ENCODE assay signal across 8 cellular contexts in the genomic region with DNA sequence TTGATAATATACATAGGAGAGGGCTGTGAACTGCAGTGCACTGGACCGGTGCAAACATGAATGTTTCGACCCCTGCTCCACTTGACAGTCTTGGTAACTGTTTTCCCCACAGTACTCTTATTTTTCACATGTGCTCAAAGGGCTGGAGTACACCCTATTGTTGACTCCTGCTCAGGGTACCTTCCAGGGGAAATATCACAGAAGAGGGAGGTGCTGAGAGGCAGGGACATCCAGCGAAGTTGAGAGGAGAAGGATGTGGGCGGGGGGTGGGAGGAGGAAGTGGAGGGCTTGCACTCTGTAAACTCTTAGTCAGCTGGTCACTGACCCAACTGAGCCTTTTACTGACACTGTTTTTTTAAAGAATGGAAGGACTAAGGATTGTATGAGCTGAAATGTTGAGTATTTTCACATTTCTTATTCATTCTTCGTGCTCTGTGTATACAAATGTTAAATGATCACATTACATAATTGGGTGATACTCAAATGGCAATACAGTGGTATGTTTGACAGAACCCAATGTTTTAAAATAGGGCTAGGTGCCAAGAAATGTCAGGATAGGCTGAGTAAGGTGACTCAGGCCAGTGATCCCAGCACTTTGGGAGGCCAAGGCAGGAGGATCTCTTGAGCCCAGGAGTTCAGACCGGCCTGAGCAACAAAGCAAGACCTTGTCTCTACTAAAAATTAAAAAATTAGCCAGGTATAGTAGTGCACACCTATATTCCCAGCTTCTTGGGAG. TPM values are rescaled to one million over a fixed set of nuclear protein-coding genes. Genes with fewer than 3 reads are reported as not detected.
DNase-seq lines count a peak whose midpoint lies in the region; ATAC-seq and TF ChIP-seq lines count a peak whose summit lies in the region.

No MANE protein-coding gene starts in this region.

- CTCF ChIA-PET in WTC11 (lab: Charles Lee), result interaction anchor here (1.1 kb wide), 2 partner anchors 10 to 33 kb away, joined by 3 to 6 read pairs; no protein-coding TSS in a partner anchor

- POLR2A ChIA-PET in WTC11 (lab: Charles Lee), result no interaction called here

- peak; percentile 65 for DNase-seq in GM10266 (ENCODE audit: extremely low spot score)
- no peak for DNase-seq in WTC11 (ENCODE audit: low spot score)
- no peak for DNase-seq in left lobe of liver (ENCODE audit: low spot score)
- no peak for DNase-seq in occipital lobe (lab: John Stamatoyannopoulos, UW)
- no peak for DNase-seq in NCI-H1436 (lab: John Stamatoyannopoulos, UW)
- DNase-seq in NCI-H510A (lab: John Stamatoyannopoulos, UW), result no peak

- H3K9me3 Mint-ChIP-seq in WTC11, result no peaks in the 10 kb centered on the region

- H3K4me1 Mint-ChIP-seq in WTC11, result peaks cover 78% of the 10 kb centered on the region

- peak overlapping the region; percentile 92 for H3K27ac Mint-ChIP-seq in WTC11

- no peaks in the 10 kb centered on the region for H3K27me3 Mint-ChIP-seq in WTC11 (ENCODE audit: low read depth)

- peak overlapping the region; percentile 23; the same call in 1 of the 2 replicates for H3K4me3 Mint-ChIP-seq in WTC11

- ATAC-seq in HG03103 (IDR thresholded peaks at IDR 0.05; ENCODE audit: low read depth, unreplicated experiment) (peak; percentile 49), WTC11 (peak; percentile 44), left lobe of liver (peak; percentile 61), GM21529 (IDR thresholded peaks at IDR 0.05; ENCODE audit: unreplicated experiment) (no peak)

- peaks cover 4% of the 10 kb centered on the region; the same call in 1 of the 2 replicates for H3K36me3 Mint-ChIP-seq in WTC11

- TF ChIP-seq CTCF in GM10266 (IDR thresholded peaks at IDR 0.05; ENCODE audit: control insufficient read depth, insufficient read depth, low read depth, missing control alignments), result no peak
- TF ChIP-seq CTCF in WTC11 (IDR thresholded peaks at IDR 0.05), result no peak

TF ChIP-seq in WTC11, 78 proteins besides CTCF, POLR2A, EP300 and RAD21:
- TF ChIP-seq, protein P1, sequence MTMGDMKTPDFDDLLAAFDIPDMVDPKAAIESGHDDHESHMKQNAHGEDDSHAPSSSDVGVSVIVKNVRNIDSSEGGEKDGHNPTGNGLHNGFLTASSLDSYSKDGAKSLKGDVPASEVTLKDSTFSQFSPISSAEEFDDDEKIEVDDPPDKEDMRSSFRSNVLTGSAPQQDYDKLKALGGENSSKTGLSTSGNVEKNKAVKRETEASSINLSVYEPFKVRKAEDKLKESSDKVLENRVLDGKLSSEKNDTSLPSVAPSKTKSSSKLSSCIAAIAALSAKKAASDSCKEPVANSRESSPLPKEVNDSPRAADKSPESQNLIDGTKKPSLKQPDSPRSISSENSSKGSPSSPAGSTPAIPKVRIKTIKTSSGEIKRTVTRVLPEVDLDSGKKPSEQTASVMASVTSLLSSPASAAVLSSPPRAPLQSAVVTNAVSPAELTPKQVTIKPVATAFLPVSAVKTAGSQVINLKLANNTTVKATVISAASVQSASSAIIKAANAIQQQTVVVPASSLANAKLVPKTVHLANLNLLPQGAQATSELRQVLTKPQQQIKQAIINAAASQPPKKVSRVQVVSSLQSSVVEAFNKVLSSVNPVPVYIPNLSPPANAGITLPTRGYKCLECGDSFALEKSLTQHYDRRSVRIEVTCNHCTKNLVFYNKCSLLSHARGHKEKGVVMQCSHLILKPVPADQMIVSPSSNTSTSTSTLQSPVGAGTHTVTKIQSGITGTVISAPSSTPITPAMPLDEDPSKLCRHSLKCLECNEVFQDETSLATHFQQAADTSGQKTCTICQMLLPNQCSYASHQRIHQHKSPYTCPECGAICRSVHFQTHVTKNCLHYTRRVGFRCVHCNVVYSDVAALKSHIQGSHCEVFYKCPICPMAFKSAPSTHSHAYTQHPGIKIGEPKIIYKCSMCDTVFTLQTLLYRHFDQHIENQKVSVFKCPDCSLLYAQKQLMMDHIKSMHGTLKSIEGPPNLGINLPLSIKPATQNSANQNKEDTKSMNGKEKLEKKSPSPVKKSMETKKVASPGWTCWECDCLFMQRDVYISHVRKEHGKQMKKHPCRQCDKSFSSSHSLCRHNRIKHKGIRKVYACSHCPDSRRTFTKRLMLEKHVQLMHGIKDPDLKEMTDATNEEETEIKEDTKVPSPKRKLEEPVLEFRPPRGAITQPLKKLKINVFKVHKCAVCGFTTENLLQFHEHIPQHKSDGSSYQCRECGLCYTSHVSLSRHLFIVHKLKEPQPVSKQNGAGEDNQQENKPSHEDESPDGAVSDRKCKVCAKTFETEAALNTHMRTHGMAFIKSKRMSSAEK (CRISPR knock-in tag; IDR thresholded peaks at IDR 0.05; ENCODE audit: borderline replicate concordance), result no peak

RNA-seq across cellular contexts. Expression of gene INPP4A, which starts 10.0 kb away (rescaled TPM):
- total RNA-seq in WTC11 (2021), result 31.7 to 38.3 TPM (median 33.4 TPM) in 3 replicates
- total RNA-seq in left lobe of liver, result 9.3 TPM
- total RNA-seq in occipital lobe, result 125 TPM
